14 cellular contexts compared by ENCODE assay signal in genomic region chr16:4942481-4942880, GRCh38. TPM values are rescaled to one million over a fixed set of nuclear protein-coding genes. Genes with fewer than 3 reads are reported as not detected.
DNase-seq lines count a peak whose midpoint lies in the region; ATAC-seq and TF ChIP-seq lines count a peak whose summit lies in the region.
"Had no signal": no experiment of that assay in that cellular context is flagged by ENCODE, and none has a peak within 500 bp of the region (broad histone marks: within the 10 kb centered on the region; RNA-seq: fewer than 3 reads in every experiment).

No MANE protein-coding gene starts in this region.

- H3K36me3 ChIP-seq in HCT116 (ENCODE audit: control insufficient read depth in 1 of 2, insufficient read depth in 2 of 2, low read length in 2 of 2) (no peaks in the 10 kb centered on the region), hepatocyte (replicated peaks; ENCODE audit: insufficient read depth, low read depth) (no peaks in the 10 kb centered on the region), skeletal muscle satellite cell (ENCODE audit: insufficient read depth, low read length) (no peaks in the 10 kb centered on the region)

- no TSS peak for BruUV-seq in HCT116 (replicated peaks; lab: Mats Ljungman, UMichigan)

- peak overlapping the region; percentile 70 for H3K4me2 ChIP-seq in HCT116 (ENCODE audit: low read length)
- H3K4me2 ChIP-seq in hepatocyte: peak overlapping the region; percentile 57
- H3K4me2 ChIP-seq in skeletal muscle satellite cell (ENCODE audit: low read length): peak overlapping the region; percentile 81

- H3K27me3 ChIP-seq in HCT116 (ENCODE audit: insufficient read depth, low read length): no peaks in the 10 kb centered on the region
- no peaks in the 10 kb centered on the region for H3K27me3 ChIP-seq in hepatocyte
- H3K27me3 ChIP-seq in skeletal muscle satellite cell (ENCODE audit: control insufficient read depth, insufficient read depth, low read length): peaks cover 11% of the 10 kb centered on the region

- H3K27ac ChIP-seq in HCT116 (ENCODE audit: low read depth, low read length) (peak overlapping the region; percentile 100), hepatocyte (peak overlapping the region; percentile 91)

- H3K9me2 ChIP-seq in HCT116 (ENCODE audit: insufficient read depth) (no peaks in the 10 kb centered on the region), hepatocyte (replicated peaks; ENCODE audit: insufficient read depth) (no peaks in the 10 kb centered on the region)

- H3K4me3 Mint-ChIP-seq in WTC11: no peak overlapping the region
- H3K4me3 Mint-ChIP-seq in activated T-helper 1 cell treated with anti-CD3 and anti-CD28 coated beads, Interleukin-12 subunit alpha, Interleukin-12 subunit beta, Interleukin-2, Interleukin-4 antibody, amounts not matched to agents 30 ng/mL and 10 ng/mL and 1 ng/mL, durations not matched to agents 14 hours and 24 hours and 36 hours: no peak overlapping the region
- H3K4me3 Mint-ChIP-seq: activated B cell treated with CpG ODN at 0.5 μM for 24 hours; activated T-cell treated with anti-CD3 and anti-CD28 coated beads, Interleukin-2, amount 50 U/mL, for 4 hours; IgD-negative memory B cell; naive thymus-derived CD4-positive, alpha-beta T cell had no signal

- DNase-seq in HCT116 (ENCODE audit: low read depth, low spot score) (no peak), WTC11 (ENCODE audit: low spot score) (no peak), hepatocyte (ENCODE audit: low spot score) (no peak), RPMI8226 (no peak)
- no peak for DNase-seq in stimulated activated CD4-positive, alpha-beta T cell treated with anti-CD3 and anti-CD28 coated beads, Interleukin-2, amount 100 ng/mL, for 24 hours
- DNase-seq in activated T-helper 1 cell treated with anti-CD3 and anti-CD28 coated beads, Interleukin-12 subunit alpha, Interleukin-12 subunit beta, Interleukin-2, Interleukin-4 antibody, amounts not matched to agents 30 ng/mL and 10 ng/mL and 1 ng/mL, durations not matched to agents 14 hours and 24 hours and 36 hours (ENCODE audit: low spot score): no peak
- DNase-seq: activated B cell treated with CpG ODN at 0.5 μM for 24 hours; activated T-cell treated with anti-CD3 and anti-CD28 coated beads, Interleukin-2, amount 50 U/mL, for 4 hours; naive thymus-derived CD4-positive, alpha-beta T cell had no signal

- no peak overlapping the region for H2AFZ ChIP-seq in HCT116 (ENCODE audit: low read depth, low read length, poor library complexity, severe bottlenecking)
- no peak overlapping the region for H2AFZ ChIP-seq in hepatocyte

- H3K4me3 ChIP-seq in HCT116 (replicated peaks in 1 of 2; ENCODE audit: low read depth in 1 of 2, low read length in 2 of 2) (peak overlapping the region; percentile 6 to 50), hepatocyte (no peak overlapping the region), skeletal muscle satellite cell (ENCODE audit: low read length) (peak overlapping the region; percentile 55)
- H3K4me3 ChIP-seq: GM12878 had no signal

- peaks cover 6% of the 10 kb centered on the region for H3K27me3 Mint-ChIP-seq in WTC11 (ENCODE audit: low read depth)
- peaks cover 6% of the 10 kb centered on the region for H3K27me3 Mint-ChIP-seq in activated T-helper 1 cell treated with anti-CD3 and anti-CD28 coated beads, Interleukin-12 subunit alpha, Interleukin-12 subunit beta, Interleukin-2, Interleukin-4 antibody, amounts not matched to agents 30 ng/mL and 10 ng/mL and 1 ng/mL, durations not matched to agents 14 hours and 24 hours and 36 hours (ENCODE audit: insufficient read depth)

- no peaks in the 10 kb centered on the region for H3K9me3 ChIP-seq in HCT116 (ENCODE audit: control insufficient read depth in 1 of 2, insufficient read depth in 1 of 2, low read depth in 1 of 2, low read length in 2 of 2)
- H3K9me3 ChIP-seq in hepatocyte (ENCODE audit: low read depth): no peaks in the 10 kb centered on the region
- H3K9me3 ChIP-seq in skeletal muscle satellite cell (replicated peaks; ENCODE audit: low read length): no peaks in the 10 kb centered on the region

- H3K9ac ChIP-seq in HCT116 (ENCODE audit: low read length) (peak overlapping the region; percentile 76), skeletal muscle satellite cell (ENCODE audit: low read depth, low read length) (peak overlapping the region; percentile 51)

- H4K20me1 ChIP-seq in HCT116 (ENCODE audit: insufficient read depth) (no peaks in the 10 kb centered on the region), hepatocyte (ENCODE audit: insufficient read depth, poor library complexity, severe bottlenecking) (no peaks in the 10 kb centered on the region)

- no peak for TF ChIP-seq RAD21 in HCT116 (IDR thresholded peaks at IDR 0.05; ENCODE audit: low read depth)

- no peaks in the 10 kb centered on the region for H3K36me3 Mint-ChIP-seq in WTC11
- peaks cover 1% of the 10 kb centered on the region for H3K36me3 Mint-ChIP-seq in activated T-helper 1 cell treated with anti-CD3 and anti-CD28 coated beads, Interleukin-12 subunit alpha, Interleukin-12 subunit beta, Interleukin-2, Interleukin-4 antibody, amounts not matched to agents 30 ng/mL and 10 ng/mL and 1 ng/mL, durations not matched to agents 14 hours and 24 hours and 36 hours (ENCODE audit: low read depth)
- H3K36me3 Mint-ChIP-seq: IgD-negative memory B cell; naive thymus-derived CD4-positive, alpha-beta T cell had no signal

- intact Hi-C loops in HCT116 (cut with micrococcal nuclease): loop anchor here (5.0 kb wide), 2 partner anchors 210 to 320 kb away; partner anchors contain the start of genes ANKS3, DNAAF8 and MGRN1
- intact Hi-C loops in activated T-helper 1 cell treated with anti-CD3 and anti-CD28 coated beads, Interleukin-12 subunit alpha, Interleukin-12 subunit beta, Interleukin-2, Interleukin-4 antibody, amounts not matched to agents 30 ng/mL and 10 ng/mL and 1 ng/mL, durations not matched to agents 14 hours and 24 hours and 36 hours (cut with micrococcal nuclease): no loop called here

- no peak for TF ChIP-seq POLR2A in HCT116 (IDR thresholded peaks at IDR 0.05; ENCODE audit: borderline replicate concordance, extremely low read depth, insufficient read depth, insufficient read length)

- H3K27ac Mint-ChIP-seq in WTC11: peak overlapping the region; percentile 91; the same call in 1 of the 2 replicates
- H3K27ac Mint-ChIP-seq in activated T-helper 1 cell treated with anti-CD3 and anti-CD28 coated beads, Interleukin-12 subunit alpha, Interleukin-12 subunit beta, Interleukin-2, Interleukin-4 antibody, amounts not matched to agents 30 ng/mL and 10 ng/mL and 1 ng/mL, durations not matched to agents 14 hours and 24 hours and 36 hours: no peak overlapping the region
- H3K27ac Mint-ChIP-seq: activated B cell treated with CpG ODN at 0.5 μM for 24 hours; IgD-negative memory B cell; naive thymus-derived CD4-positive, alpha-beta T cell had no signal

- WGBS in hepatocyte (ENCODE audit: low lambda C conversion rate, missing lambda C conversion rate): 87% methylated on average over 9 of the region's 9 CpGs

- H3K79me2 ChIP-seq in HCT116 (ENCODE audit: insufficient read depth, low read length): no peaks in the 10 kb centered on the region
- no peaks in the 10 kb centered on the region for H3K79me2 ChIP-seq in hepatocyte

- CTCF ChIA-PET in HCT116 (lab: Charles Lee): no interaction called here
- CTCF ChIA-PET in WTC11 (lab: Charles Lee): interaction anchor here (3.1 kb wide), 1 partner anchor 14 kb away, joined by 14 read pairs; no protein-coding TSS in a partner anchor

- ATAC-seq in HCT116 (no peak), WTC11 (no peak), GM21381 (IDR thresholded peaks at IDR 0.05; ENCODE audit: unreplicated experiment) (no peak)
- ATAC-seq: activated T-cell treated with anti-CD3 and anti-CD28 coated beads, Interleukin-2, amount 50 U/mL, for 4 hours; GM12878; naive thymus-derived CD4-positive, alpha-beta T cell had no signal

- no peaks in the 10 kb centered on the region for H3K9me3 Mint-ChIP-seq in WTC11
- H3K9me3 Mint-ChIP-seq in activated T-helper 1 cell treated with anti-CD3 and anti-CD28 coated beads, Interleukin-12 subunit alpha, Interleukin-12 subunit beta, Interleukin-2, Interleukin-4 antibody, amounts not matched to agents 30 ng/mL and 10 ng/mL and 1 ng/mL, durations not matched to agents 14 hours and 24 hours and 36 hours: no peaks in the 10 kb centered on the region
- H3K9me3 Mint-ChIP-seq: activated B cell treated with CpG ODN at 0.5 μM for 24 hours; activated T-cell treated with anti-CD3 and anti-CD28 coated beads, Interleukin-2, amount 50 U/mL, for 4 hours; IgD-negative memory B cell had no signal

- RAD21 ChIA-PET in HCT116 (lab: Charles Lee; ENCODE audit: low non-redundant PET in 1 of 2, low total read pairs in 2 of 2, uncharacterized antibody in 2 of 2, unreplicated experiment in 2 of 2): interaction anchor here in 1 of 2 experiments (0.6 kb wide), 1 partner anchor 266 kb away, joined by 4 read pairs; no protein-coding TSS in a partner anchor

- POLR2A ChIA-PET in HCT116 (lab: Charles Lee): interaction anchor here (0.8 to 1.4 kb wide), 2 partner anchors 11 to 26 kb away, joined by 3 read pairs; no protein-coding TSS in a partner anchor
- POLR2A ChIA-PET in WTC11 (lab: Charles Lee): interaction anchor here (1.0 kb wide), 1 partner anchor 15 kb away, joined by 4 read pairs; the partner anchor contains the start of gene SEC14L5

- H3K4me1 Mint-ChIP-seq in WTC11: peaks cover 39% of the 10 kb centered on the region
- H3K4me1 Mint-ChIP-seq in activated T-helper 1 cell treated with anti-CD3 and anti-CD28 coated beads, Interleukin-12 subunit alpha, Interleukin-12 subunit beta, Interleukin-2, Interleukin-4 antibody, amounts not matched to agents 30 ng/mL and 10 ng/mL and 1 ng/mL, durations not matched to agents 14 hours and 24 hours and 36 hours (ENCODE audit: low read depth): no peaks in the 10 kb centered on the region

- H3K4me1 ChIP-seq in HCT116 (ENCODE audit: control insufficient read depth in 1 of 2, insufficient read depth in 2 of 2, low read length in 2 of 2) (peaks cover 63 to 91% of the 10 kb centered on the region in 2 experiments), hepatocyte (ENCODE audit: insufficient read depth) (peaks cover 39% of the 10 kb centered on the region), skeletal muscle satellite cell (ENCODE audit: control insufficient read depth, insufficient read depth, low read length) (peaks cover 41% of the 10 kb centered on the region)

- TF ChIP-seq CTCF in HCT116 (IDR thresholded peaks at IDR 0.05 in 2 of 3, conservative IDR thresholded peaks at IDR 0.05 in 1 of 3; ENCODE audit: borderline replicate concordance in 1 of 3, insufficient read depth in 1 of 3, low read depth in 2 of 3, low read length in 2 of 3): no peak
- no peak for TF ChIP-seq CTCF in WTC11 (IDR thresholded peaks at IDR 0.05)
- no peak for TF ChIP-seq CTCF in hepatocyte (IDR thresholded peaks at IDR 0.05; ENCODE audit: poor library complexity)

RNA-seq across cellular contexts. Expression of gene PPL, which starts 5.5 kb away (rescaled TPM):
- total RNA-seq in HCT116 (2021; ENCODE audit: unreplicated experiment) (56.4 TPM), WTC11 (2021) (28.5 to 29.6 TPM (median 28.7 TPM) in 3 replicates), hepatocyte (29.1 and 32.8 TPM in 2 replicates)
- polyA plus RNA-seq in HCT116 (2012): 55.1 and 61.6 TPM in 2 replicates
- polyA plus RNA-seq in hepatocyte: 44.5 and 45.0 TPM in 2 replicates
- 8.6 and 16.6 TPM in 2 replicates for total RNA-seq in skeletal muscle satellite cell (2012; rRNA removed)
- total RNA-seq in activated T-helper 1 cell treated with anti-CD3 and anti-CD28 coated beads, Interleukin-12 subunit alpha, Interleukin-12 subunit beta, Interleukin-2, Interleukin-4 antibody, amounts not matched to agents 30 ng/mL and 10 ng/mL and 1 ng/mL, durations not matched to agents 14 hours and 24 hours and 36 hours: not detected in 2 replicates
- total RNA-seq: naive thymus-derived CD4-positive, alpha-beta T cell had no signal

RNA-seq across cellular contexts. Expression of gene SEC14L5, which starts 15.6 kb away (rescaled TPM):
- total RNA-seq in HCT116 (2021; ENCODE audit: unreplicated experiment) (0.27 TPM), WTC11 (2021) (2.1 to 2.4 TPM (median 2.3 TPM) in 3 replicates), hepatocyte (0.20 and 3.5 TPM in 2 replicates)
- polyA plus RNA-seq in HCT116 (2012): 0.17 and 0.20 TPM in 2 replicates
- 0.69 and 1.0 TPM in 2 replicates for polyA plus RNA-seq in hepatocyte
- under 0.01 TPM in 2 replicates for total RNA-seq in skeletal muscle satellite cell (2012; rRNA removed)
- not detected in 2 replicates for total RNA-seq in activated T-helper 1 cell treated with anti-CD3 and anti-CD28 coated beads, Interleukin-12 subunit alpha, Interleukin-12 subunit beta, Interleukin-2, Interleukin-4 antibody, amounts not matched to agents 30 ng/mL and 10 ng/mL and 1 ng/mL, durations not matched to agents 14 hours and 24 hours and 36 hours
- total RNA-seq: activated B cell treated with CpG ODN at 0.5 μM for 24 hours; activated T-cell treated with anti-CD3 and anti-CD28 coated beads, Interleukin-2, amount 50 U/mL, for 4 hours; GM12878 had no signal
- polyA plus RNA-seq: BJ; naive thymus-derived CD4-positive, alpha-beta T cell had no signal

Comparison
In these comparisons a context has a peak if more than half of its experiments do, and no peak if none do; other contexts are left out.
1. RNA of gene PPL, which starts 5.5 kb away (total RNA-seq): 56.4 TPM in HCT116 (single experiment), 29.1 to 32.8 TPM in hepatocyte and 28.5 to 29.6 TPM in WTC11; not detected in activated T-helper 1 cell treated with anti-CD3 and anti-CD28 coated beads, Interleukin-12 subunit alpha, Interleukin-12 subunit beta, Interleukin-2, Interleukin-4 antibody, amounts not matched to agents 30 ng/mL and 10 ng/mL and 1 ng/mL, durations not matched to agents 14 hours and 24 hours and 36 hours; every median in the first group is over 10 times any median in the second.
2. Peak in every context shown above with its lines, with median percentiles within 50 percentile points of each other: H3K4me2 ChIP-seq.